In genomic region chr12:98533723-98534251, GRCh38 we compare ENCODE assay signal across 15 cellular contexts. TPM values are rescaled to one million over a fixed set of nuclear protein-coding genes. Genes with fewer than 3 reads are reported as not detected.
DNase-seq lines count a peak whose midpoint lies in the region; ATAC-seq, FAIRE-seq and TF ChIP-seq lines count a peak whose summit lies in the region.
"Had no signal": no experiment of that assay in that cellular context is flagged by ENCODE, and none has a peak within 500 bp of the region (broad histone marks: within the 10 kb centered on the region; RNA-seq: fewer than 3 reads in every experiment).

No MANE protein-coding gene starts in this region.

- peak overlapping the region; percentile 48 to 64; a peak in 5 of 6 replicates for H3K27ac ChIP-seq in A549
- H3K27ac ChIP-seq in DND-41 (ENCODE audit: low read length): no peak overlapping the region
- H3K27ac ChIP-seq: BLaER1 treated with 17β-estradiol and CSF1 and Interleukin-3, amounts not matched to agents 10 nM and 100 nM had no signal

- H3K9ac ChIP-seq in DND-41 (ENCODE audit: low read depth, low read length) (no peak overlapping the region; the same call in 1 of the 2 replicates), adipocyte (ENCODE audit: low read length) (peak overlapping the region; percentile 13)
- H3K9ac ChIP-seq: BLaER1 treated with 17β-estradiol and CSF1 and Interleukin-3, amounts not matched to agents 10 nM and 100 nM had no signal

- TF ChIP-seq EP300 in A549 (IDR thresholded peaks at IDR 0.05): no peak

- H3K27me3 ChIP-seq in DND-41 (ENCODE audit: insufficient read depth, low read length, poor library complexity): no peaks in the 10 kb centered on the region
- H3K27me3 ChIP-seq in adipocyte (replicated peaks; ENCODE audit: control insufficient read depth, insufficient read depth, low read length): no peaks in the 10 kb centered on the region
- H3K27me3 ChIP-seq: BLaER1 treated with 17β-estradiol and CSF1 and Interleukin-3, amounts not matched to agents 10 nM and 100 nM; MG63 had no signal

- no peak for TF ChIP-seq RAD21 in A549 (conservative IDR thresholded peaks at IDR 0.05 in 1 of 2, IDR thresholded peaks at IDR 0.05 in 1 of 2)

- TF ChIP-seq CTCF in A549 (IDR thresholded peaks at IDR 0.05): no peak
- TF ChIP-seq CTCF in DND-41 (IDR thresholded peaks at IDR 0.05; ENCODE audit: borderline replicate concordance, extremely low read depth, low read length, poor library complexity, severe bottlenecking): no peak

- CTCF ChIA-PET in A549 (lab: Yijun Ruan, JAX): interaction anchor here (1.6 to 4.2 kb wide), 9 partner anchors 12 to 119 kb away, joined by 6 to 46 read pairs (median 16); partner anchors contain the start of gene TMPO

- H2AFZ ChIP-seq in DND-41 (ENCODE audit: low read depth, low read length): no peak overlapping the region

- FAIRE-seq in A549 (lab: Jason Lieb, UNC) (no peak), GM12892 (lab: Jason Lieb, UNC) (no peak)
- FAIRE-seq: islet of Langerhans had no signal

- 89% methylated on average over 4 of the region's 4 CpGs for WGBS in A549 (ENCODE audit: missing lambda C conversion rate)

- peaks cover 100% of the 10 kb centered on the region for H3K79me2 ChIP-seq in DND-41 (ENCODE audit: insufficient read depth, low read length)

- H3K4me1 ChIP-seq in A549: peaks cover 19% of the 10 kb centered on the region; the same call in 2 of the 3 replicates
- no peaks in the 10 kb centered on the region for H3K4me1 ChIP-seq in DND-41 (ENCODE audit: insufficient read depth, low read length)
- H3K4me1 ChIP-seq in adipocyte (ENCODE audit: control insufficient read depth, insufficient read depth, low read length): peaks cover 12% of the 10 kb centered on the region

- DNase-seq in A549 (ENCODE audit: low read depth in 1 of 2, low spot score in 1 of 2): no peak
- DNase-seq in DND-41: no peak
- DNase-seq in adipocyte (ENCODE audit: low read depth): peak; percentile 89
- DNase-seq in left lobe of liver (ENCODE audit: low spot score): peak; percentile 62
- DNase-seq in kidney glomerular epithelial cell (lab: John Stamatoyannopoulos, UW): no peak
- DNase-seq in LoVo (ENCODE audit: low spot score): no peak
- DNase-seq in iPS-NIHi11 (ENCODE audit: low spot score): no peak
- DNase-seq in GM12892 (ENCODE audit: insufficient read length): no peak
- DNase-seq: activated gamma-delta T cell treated with Interleukin-2 at 50 U/mL for 16 hours; DMS79 treated with DMSO at 0.1 percent for 48 hours; effector memory CD8-positive, alpha-beta T cell; MG63; NCI-H2171 had no signal

- H3K36me3 ChIP-seq in DND-41 (ENCODE audit: insufficient read depth, low read length) (peaks cover 100% of the 10 kb centered on the region), adipocyte (ENCODE audit: control insufficient read depth, insufficient read depth, low read length, severe bottlenecking) (no peaks in the 10 kb centered on the region)

- H3K4me2 ChIP-seq in A549: peak overlapping the region; percentile 12; the same call in 2 of the 3 replicates
- no peak overlapping the region for H3K4me2 ChIP-seq in DND-41 (ENCODE audit: insufficient read depth, low read length)
- H3K4me2 ChIP-seq: BLaER1 treated with 17β-estradiol and CSF1 and Interleukin-3, amounts not matched to agents 10 nM and 100 nM had no signal

- ATAC-seq in A549: peak; percentile 27 to 52; a peak in 4 of 6 replicates
- ATAC-seq in DND-41 (ENCODE audit: insufficient read depth, low read depth): peak; percentile 37; the same call in 1 of the 3 replicates
- peak; percentile 85 for ATAC-seq in left lobe of liver
- ATAC-seq: effector memory CD8-positive, alpha-beta T cell had no signal

- no peak overlapping the region for H3K4me3 ChIP-seq in A549
- H3K4me3 ChIP-seq in DND-41 (ENCODE audit: low read depth in 1 of 2, low read length in 2 of 2): no peak overlapping the region
- peak overlapping the region; percentile 31 for H3K4me3 ChIP-seq in adipocyte (ENCODE audit: low read length)
- H3K4me3 ChIP-seq: BLaER1 treated with 17β-estradiol and CSF1 and Interleukin-3, amounts not matched to agents 10 nM and 100 nM; MG63 had no signal

- POLR2A ChIA-PET in A549 (lab: Yijun Ruan, JAX): interaction anchor here (1.0 kb wide), 1 partner anchor 60 kb away, joined by 3 read pairs; the partner anchor contains the start of gene SLC25A3

- H3K9me3 ChIP-seq in A549 (no peaks in the 10 kb centered on the region), DND-41 (ENCODE audit: insufficient read depth, low read length, severe bottlenecking) (no peaks in the 10 kb centered on the region), adipocyte (ENCODE audit: control insufficient read depth, low read length) (no peaks in the 10 kb centered on the region)
- H3K9me3 ChIP-seq: BLaER1 treated with 17β-estradiol and CSF1 and Interleukin-3, amounts not matched to agents 10 nM and 100 nM; MG63 had no signal

- H4K20me1 ChIP-seq in DND-41 (ENCODE audit: insufficient read depth, low read length): peaks cover 74% of the 10 kb centered on the region

- TF ChIP-seq POLR2A in A549 (IDR thresholded peaks at IDR 0.05; ENCODE audit: low read length): no peak
- TF ChIP-seq POLR2A in GM12892 (IDR thresholded peaks at IDR 0.05; ENCODE audit: low read depth, low read length): no peak

TF ChIP-seq in A549, 52 proteins besides CTCF, POLR2A, EP300 and RAD21:
- no peak for TF ChIP-seq CHD2 (IDR thresholded peaks at IDR 0.05; ENCODE audit: low read length, partially characterized antibody)
- no peak for TF ChIP-seq CHD4 (IDR thresholded peaks at IDR 0.05; ENCODE audit: borderline replicate concordance)
- no peak for TF ChIP-seq CEBPB (IDR thresholded peaks at IDR 0.05)
- TF ChIP-seq FOXS1 (CRISPR knock-in tag; IDR thresholded peaks at IDR 0.05): no peak
- no peak for TF ChIP-seq NFE2L2 (conservative IDR thresholded peaks at IDR 0.05; ENCODE audit: low read length)
- no peak for TF ChIP-seq EHMT2 (IDR thresholded peaks at IDR 0.05; ENCODE audit: low read depth)
- TF ChIP-seq CBX8 (IDR thresholded peaks at IDR 0.05): no peak
- TF ChIP-seq, protein P1, sequence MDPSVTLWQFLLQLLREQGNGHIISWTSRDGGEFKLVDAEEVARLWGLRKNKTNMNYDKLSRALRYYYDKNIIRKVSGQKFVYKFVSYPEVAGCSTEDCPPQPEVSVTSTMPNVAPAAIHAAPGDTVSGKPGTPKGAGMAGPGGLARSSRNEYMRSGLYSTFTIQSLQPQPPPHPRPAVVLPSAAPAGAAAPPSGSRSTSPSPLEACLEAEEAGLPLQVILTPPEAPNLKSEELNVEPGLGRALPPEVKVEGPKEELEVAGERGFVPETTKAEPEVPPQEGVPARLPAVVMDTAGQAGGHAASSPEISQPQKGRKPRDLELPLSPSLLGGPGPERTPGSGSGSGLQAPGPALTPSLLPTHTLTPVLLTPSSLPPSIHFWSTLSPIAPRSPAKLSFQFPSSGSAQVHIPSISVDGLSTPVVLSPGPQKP (IDR thresholded peaks at IDR 0.05; ENCODE audit: low read depth, low read length): no peak
- no peak for TF ChIP-seq FOSL2 (IDR thresholded peaks at IDR 0.05)
- no peak for TF ChIP-seq FOSL2 (CRISPR knock-in tag; IDR thresholded peaks at IDR 0.05)
- TF ChIP-seq TFCP2L1 (CRISPR knock-in tag; IDR thresholded peaks at IDR 0.05): no peak
- no peak for TF ChIP-seq REST (IDR thresholded peaks at IDR 0.05)
- TF ChIP-seq JUN (IDR thresholded peaks at IDR 0.05): no peak
- no peak for TF ChIP-seq CBX2 (IDR thresholded peaks at IDR 0.05; ENCODE audit: borderline replicate concordance, low read depth)
- no peak for TF ChIP-seq ZSCAN20 (CRISPR knock-in tag; IDR thresholded peaks at IDR 0.05)
- TF ChIP-seq TP53 (CRISPR knock-in tag; IDR thresholded peaks at IDR 0.05): no peak
- TF ChIP-seq RNF2 (IDR thresholded peaks at IDR 0.05; ENCODE audit: borderline replicate concordance, low read depth): no peak
- TF ChIP-seq KDM5A (IDR thresholded peaks at IDR 0.05): no peak
- no peak for TF ChIP-seq HOXA7 (CRISPR knock-in tag; IDR thresholded peaks at IDR 0.05)

RNA-seq across cellular contexts. Expression of gene TMPO, which starts 18.4 kb away (rescaled TPM):
- polyA plus RNA-seq in A549 (2011; rRNA removed) (127 and 169 TPM in 2 replicates), A549 (2017; fragmentation: RNase III; extraction: RNeasy Plus Mini Kit Qiagen cat#74134 plus additional on column Dnase treatment) (88.9 to 101 TPM (median 100 TPM) in 3 replicates)
- 38.1 and 45.3 TPM in 2 replicates for polyA plus RNA-seq in A549 (2012; cell fraction: cytosol; rRNA removed)
- 40.6 and 44.4 TPM in 2 replicates for polyA plus RNA-seq in A549 (2012; cell fraction: nucleus; rRNA removed)
- 46.6 and 57.9 TPM in 2 replicates for polyA minus RNA-seq in A549 (2011; rRNA and poly(A)+ RNA removed)
- 29.7 TPM for total RNA-seq in left lobe of liver
- 124 TPM for polyA plus RNA-seq in GM12892 (2012; ENCODE audit: missing spikeins)

RNA-seq across cellular contexts. Expression of gene SLC25A3, which starts 59.7 kb away (rescaled TPM):
- polyA plus RNA-seq in A549 (2011; rRNA removed) (1,065 and 1,232 TPM in 2 replicates), A549 (2017; fragmentation: RNase III; extraction: RNeasy Plus Mini Kit Qiagen cat#74134 plus additional on column Dnase treatment) (755 to 799 TPM (median 790 TPM) in 3 replicates)
- polyA plus RNA-seq in A549 (2012; cell fraction: cytosol; rRNA removed): 621 and 661 TPM in 2 replicates
- polyA plus RNA-seq in A549 (2012; cell fraction: nucleus; rRNA removed): 923 and 1,290 TPM in 2 replicates
- 461 and 489 TPM in 2 replicates for polyA minus RNA-seq in A549 (2011; rRNA and poly(A)+ RNA removed)
- 286 TPM for total RNA-seq in left lobe of liver
- polyA plus RNA-seq in GM12892 (2012; ENCODE audit: missing spikeins): 709 TPM

Comparison
In these comparisons a context has a peak if more than half of its experiments do, and no peak if none do; other contexts are left out.
1. DNase-seq: peak in adipocyte (single experiment) and left lobe of liver (single experiment); none in A549 (0 of 2), DND-41 (single experiment), kidney glomerular epithelial cell (single experiment), LoVo (single experiment), iPS-NIHi11 (single experiment) and GM12892 (single experiment).
2. Peak in every context shown above with its lines, with median percentiles within 50 percentile points of each other: ATAC-seq.